30 cellular contexts compared by ENCODE assay signal in the genomic region with DNA sequence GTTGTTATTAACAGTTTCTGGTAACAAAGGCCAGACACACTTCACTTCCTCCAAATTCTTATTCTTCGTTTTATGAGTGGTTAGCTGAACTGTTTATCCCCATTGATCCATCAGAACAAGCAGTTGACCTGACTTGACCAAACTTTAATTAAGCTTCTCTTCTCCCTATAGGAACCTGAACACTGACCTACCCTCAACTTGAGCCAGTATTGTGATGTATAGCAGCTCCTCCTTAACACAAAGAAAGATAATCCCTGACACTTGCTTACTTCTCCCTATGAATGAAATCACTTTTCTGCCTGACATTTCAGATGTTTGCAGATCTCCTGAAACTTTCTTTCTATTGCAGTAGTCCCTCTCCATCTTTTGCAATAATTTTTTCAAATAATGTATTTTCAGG. TPM values are rescaled to one million over a fixed set of nuclear protein-coding genes. Genes with fewer than 3 reads are reported as not detected.
DNase-seq lines count a peak whose midpoint lies in the region; TF ChIP-seq lines count a peak whose summit lies in the region.
"Had no signal": no experiment of that assay in that cellular context is flagged by ENCODE, and none has a peak within 500 bp of the region (broad histone marks: within the 10 kb centered on the region; RNA-seq: fewer than 3 reads in every experiment).

No MANE protein-coding gene starts in this region.

- H2AK5ac ChIP-seq in H9 (ENCODE audit: insufficient read length, low read length), result no peak overlapping the region
- H2AK5ac ChIP-seq in neuronal stem cell (ENCODE audit: low read depth, low read length), result no peak overlapping the region

- H3K9me3 ChIP-seq in H9 (ENCODE audit: control insufficient read depth, low read depth, low read length) (no peaks in the 10 kb centered on the region), NT2/D1 (ENCODE audit: insufficient read depth, low read length) (no peaks in the 10 kb centered on the region), iPS DF 6.9 (ENCODE audit: control insufficient read depth, insufficient read depth, low read length) (no peaks in the 10 kb centered on the region), neuronal stem cell (replicated peaks in 1 of 2; ENCODE audit: control insufficient read depth in 2 of 2, insufficient read depth in 1 of 2, low read depth in 1 of 2, low read length in 2 of 2) (no peaks in the 10 kb centered on the region)
- H3K9me3 ChIP-seq: A549; BLaER1 treated with 17β-estradiol and CSF1 and Interleukin-3, amounts not matched to agents 10 nM and 100 nM; SJSA1 had no signal

- no peak overlapping the region for H3K18ac ChIP-seq in H9 (ENCODE audit: insufficient read length, low read depth, low read length)
- H3K18ac ChIP-seq in neuronal stem cell (ENCODE audit: low read length), result no peak overlapping the region

- H2BK12ac ChIP-seq in H9 (ENCODE audit: insufficient read length, low read depth, low read length) (no peak overlapping the region), neuronal stem cell (ENCODE audit: low read length) (no peak overlapping the region)

- H3K36me3 Mint-ChIP-seq in H9 (ENCODE audit: insufficient read depth in 1 of 3, low read depth in 3 of 3), result no peaks in the 10 kb centered on the region; a peak in 3 of 7 replicates

- no peak overlapping the region for H3K14ac ChIP-seq in H9 (ENCODE audit: insufficient read depth, low read length)
- H3K14ac ChIP-seq in neuronal stem cell (ENCODE audit: low read length), result no peak overlapping the region

- TF ChIP-seq CTCF in H9 (conservative IDR thresholded peaks at IDR 0.05), result no peak

- DNase-seq in H9, result peak; percentile 28
- peak; percentile 54 for DNase-seq in NT2/D1 (ENCODE audit: low read depth, low spot score)
- DNase-seq in iPS DF 6.9 (ENCODE audit: low read depth, low spot score), result peak; percentile 13
- DNase-seq in neuronal stem cell (ENCODE audit: low spot score), result peak; percentile 26
- no peak for DNase-seq in activated CD4-positive, alpha-beta T cell treated with anti-CD3 and anti-CD28 coated beads for 1 hour
- DNase-seq in NCI-H1417 (lab: John Stamatoyannopoulos, UW), result no peak
- DNase-seq in DMS53 (lab: John Stamatoyannopoulos, UW), result no peak
- DNase-seq: AML-193; CD4-positive, alpha-beta T cell; COR-L47; DMS79; EL; GF-D8; HCEC 1CT; Kasumi-1; NCI-H1092 treated with DMSO at 0.1 percent for 48 hours; NCI-H1436 treated with DMSO at 0.1 percent for 48 hours; NCI-H187 treated with DMSO at 0.1 percent for 48 hours; NCI-H2171 treated with DMSO at 0.1 percent for 48 hours; NCI-H345; NCI-H510A treated with DMSO at 0.1 percent for 48 hours; NK-92 treated with Interleukin-12 subunit alpha and Interleukin-12 subunit beta, amount 100 ng/mL, for 24 hours; PC-9; Right ventricle myocardium superior; RPMI8226 had no signal

- H3K4me2 ChIP-seq in H9 (ENCODE audit: insufficient read depth, insufficient read length, low read length), result peak overlapping the region; percentile 31
- H3K4me2 ChIP-seq in neuronal stem cell (ENCODE audit: insufficient read depth, low read length, poor library complexity, severe bottlenecking), result no peak overlapping the region
- H3K4me2 ChIP-seq: A549; BLaER1 treated with 17β-estradiol and CSF1 and Interleukin-3, amounts not matched to agents 10 nM and 100 nM; PC-9 had no signal

- H2BK20ac ChIP-seq in H9 (ENCODE audit: low read depth, low read length, poor library complexity, severe bottlenecking), result no peak overlapping the region

- H3K27me3 ChIP-seq in H9 (ENCODE audit: insufficient read depth, low read length) (no peaks in the 10 kb centered on the region), NT2/D1 (ENCODE audit: insufficient read depth, insufficient read length) (no peaks in the 10 kb centered on the region), iPS DF 6.9 (ENCODE audit: control insufficient read depth, insufficient read depth, low read length) (no peaks in the 10 kb centered on the region), neuronal stem cell (ENCODE audit: control insufficient read depth in 3 of 3, insufficient read depth in 3 of 3, low read depth in 1 of 3, low read length in 3 of 3) (no peaks in the 10 kb centered on the region)
- H3K27me3 ChIP-seq: BLaER1 treated with 17β-estradiol and CSF1 and Interleukin-3, amounts not matched to agents 10 nM and 100 nM; SJSA1 had no signal

- H3K9ac ChIP-seq in H9 (ENCODE audit: extremely low read depth, insufficient read length, low read length), result no peak overlapping the region
- H3K9ac ChIP-seq in NT2/D1 (ENCODE audit: insufficient read length, low read depth), result no peak overlapping the region
- no peak overlapping the region for H3K9ac ChIP-seq in neuronal stem cell (ENCODE audit: low read depth, low read length, poor library complexity)
- H3K9ac ChIP-seq: BLaER1 treated with 17β-estradiol and CSF1 and Interleukin-3, amounts not matched to agents 10 nM and 100 nM had no signal

- H3K23ac ChIP-seq in H9 (ENCODE audit: insufficient read length, low read depth, low read length) (no peak overlapping the region), neuronal stem cell (ENCODE audit: low read depth, low read length, poor library complexity) (no peak overlapping the region)

- H3K4me1 ChIP-seq in H9 (ENCODE audit: insufficient read depth, low read length) (no peaks in the 10 kb centered on the region), NT2/D1 (ENCODE audit: insufficient read depth, insufficient read length) (no peaks in the 10 kb centered on the region), iPS DF 6.9 (ENCODE audit: control insufficient read depth, insufficient read depth, low read length) (peaks cover 1% of the 10 kb centered on the region; the same call in 1 of the 2 replicates), neuronal stem cell (ENCODE audit: control insufficient read depth in 2 of 2, insufficient read depth in 1 of 2, low read depth in 1 of 2, low read length in 2 of 2) (no peaks in the 10 kb centered on the region)
- H3K4me1 ChIP-seq: BLaER1 treated with 17β-estradiol and CSF1 and Interleukin-3, amounts not matched to agents 10 nM and 100 nM; SJSA1 had no signal

- H3K36me3 ChIP-seq in NT2/D1 (ENCODE audit: insufficient read depth, insufficient read length, low read length), result no peaks in the 10 kb centered on the region
- no peaks in the 10 kb centered on the region for H3K36me3 ChIP-seq in iPS DF 6.9 (ENCODE audit: control insufficient read depth, insufficient read depth, low read length)
- H3K36me3 ChIP-seq in neuronal stem cell (replicated peaks in 1 of 2; ENCODE audit: control insufficient read depth in 2 of 2, insufficient read depth in 2 of 2, low read length in 2 of 2), result no peaks in the 10 kb centered on the region
- H3K36me3 ChIP-seq: SJSA1 had no signal

- H4K20me1 ChIP-seq in H9 (ENCODE audit: control insufficient read depth, insufficient read depth, insufficient read length), result no peaks in the 10 kb centered on the region
- H4K20me1 ChIP-seq: BLaER1 treated with 17β-estradiol and CSF1 and Interleukin-3, amounts not matched to agents 10 nM and 100 nM had no signal

- peak overlapping the region in 1 of 3 experiments; percentile 45; a peak in 3 of 7 replicates for H3K27ac Mint-ChIP-seq in H9
- H3K27ac Mint-ChIP-seq: CD4-positive, alpha-beta T cell had no signal

- H2AFZ ChIP-seq in H9 (ENCODE audit: low read length) (no peak overlapping the region), neuronal stem cell (ENCODE audit: low read length) (no peak overlapping the region)
- H2AFZ ChIP-seq: PC-9 had no signal

- no peak overlapping the region for H3T11ph ChIP-seq in H9 (ENCODE audit: low read length)

- H3K23me2 ChIP-seq in H9 (ENCODE audit: insufficient read length, low read depth, low read length, poor library complexity, severe bottlenecking), result no peaks in the 10 kb centered on the region

- H3K27ac ChIP-seq in H9 (ENCODE audit: insufficient read length, low read depth, low read length) (no peak overlapping the region), iPS DF 6.9 (ENCODE audit: low read length) (no peak overlapping the region), neuronal stem cell (replicated peaks; ENCODE audit: low read length) (no peak overlapping the region)
- H3K27ac ChIP-seq: A549; BLaER1 treated with 17β-estradiol and CSF1 and Interleukin-3, amounts not matched to agents 10 nM and 100 nM; HL-60; PC-9; SJSA1 had no signal

- H4K91ac ChIP-seq in H9 (ENCODE audit: insufficient read length, low read depth, low read length) (no peak overlapping the region), neuronal stem cell (ENCODE audit: low read depth, low read length, poor library complexity) (no peak overlapping the region)

- H2BK15ac ChIP-seq in H9 (ENCODE audit: low read depth, low read length) (no peak overlapping the region), neuronal stem cell (ENCODE audit: low read length) (no peak overlapping the region)

- H4K5ac ChIP-seq in H9 (ENCODE audit: insufficient read length, low read depth, low read length), result no peak overlapping the region

- no peaks in the 10 kb centered on the region for H3K9me3 Mint-ChIP-seq in H9
- H3K9me3 Mint-ChIP-seq: CD4-positive, alpha-beta T cell had no signal

- H2BK5ac ChIP-seq in H9 (ENCODE audit: insufficient read length, low read length) (no peak overlapping the region), neuronal stem cell (ENCODE audit: low read length) (no peak overlapping the region)

- peaks cover 25 to 32% of the 10 kb centered on the region in 2 experiments for H3K4me1 Mint-ChIP-seq in H9

- H4K8ac ChIP-seq in H9 (replicated peaks; ENCODE audit: insufficient read length, low read depth, low read length) (no peak overlapping the region), neuronal stem cell (ENCODE audit: low read depth, low read length) (no peak overlapping the region)

- H3K4me3 Mint-ChIP-seq in H9, result peak overlapping the region in 1 of 2 experiments; percentile 6; a peak in 1 of 5 replicates
- H3K4me3 Mint-ChIP-seq: CD4-positive, alpha-beta T cell had no signal

- H3K4me3 ChIP-seq in NT2/D1 (ENCODE audit: insufficient read length, low read depth) (no peak overlapping the region), iPS DF 6.9 (ENCODE audit: low read length) (no peak overlapping the region), neuronal stem cell (ENCODE audit: low read length in 2 of 2) (no peak overlapping the region)
- H3K4me3 ChIP-seq: A549; BLaER1 treated with 17β-estradiol and CSF1 and Interleukin-3, amounts not matched to agents 10 nM and 100 nM; K562; PC-9; SJSA1 had no signal

- H3K56ac ChIP-seq in H9 (ENCODE audit: insufficient read length, low read depth, low read length), result no peak overlapping the region

- no peaks in the 10 kb centered on the region for H3K79me2 ChIP-seq in H9 (ENCODE audit: insufficient read depth, low read length)

- H3K79me1 ChIP-seq in H9 (ENCODE audit: insufficient read depth, low read depth, low read length, poor library complexity, severe bottlenecking) (no peaks in the 10 kb centered on the region), neuronal stem cell (ENCODE audit: low read depth, low read length) (no peaks in the 10 kb centered on the region)

- no peak overlapping the region for H2BK120ac ChIP-seq in H9 (ENCODE audit: low read depth, low read length, poor library complexity, severe bottlenecking)
- no peak overlapping the region for H2BK120ac ChIP-seq in neuronal stem cell (ENCODE audit: low read depth, low read length)

- no peaks in the 10 kb centered on the region for H3K27me3 Mint-ChIP-seq in H9 (ENCODE audit: low read depth)
- H3K27me3 Mint-ChIP-seq: CD4-positive, alpha-beta T cell had no signal

- H3K4ac ChIP-seq in H9 (ENCODE audit: low read depth, low read length) (no peak overlapping the region), neuronal stem cell (ENCODE audit: low read length) (no peak overlapping the region)

- WGBS in H9 (ENCODE audit: extremely low coverage, insufficient read length, low lambda C conversion rate), result no CpG with 5 or more reads among the region's 1 CpG
- no CpG with 5 or more reads among the region's 1 CpG for WGBS in iPS DF 6.9 (ENCODE audit: insufficient coverage, insufficient read length)
- no CpG with 5 or more reads among the region's 1 CpG for WGBS in neuronal stem cell (ENCODE audit: extremely low coverage in 2 of 2, insufficient read length in 2 of 2, insufficient replicate concordance in 1 of 2), 2 donors

RNA-seq across cellular contexts. Expression of gene ANO5, which starts 41.9 kb away (rescaled TPM):
- 3.4 and 3.7 TPM in 2 replicates for total RNA-seq in H9 (2021)
- polyA plus RNA-seq in neuronal stem cell (2013, experiment 1 of 2), result 4.5 TPM
- 4.6 TPM for polyA plus RNA-seq in neuronal stem cell (2013, experiment 2 of 2)
- total RNA-seq: CD4-positive, alpha-beta T cell; PC-9; SJSA1 had no signal

Comparison
In these comparisons a context has a peak if more than half of its experiments do, and no peak if none do; other contexts are left out.
1. DNase-seq: peak in H9 (single experiment), NT2/D1 (single experiment), iPS DF 6.9 (single experiment) and neuronal stem cell (single experiment); none in activated CD4-positive, alpha-beta T cell treated with anti-CD3 and anti-CD28 coated beads for 1 hour (single experiment), NCI-H1417 (0 of 3) and DMS53 (single experiment).